8 cellular contexts compared by ENCODE assay signal in the genomic region with DNA sequence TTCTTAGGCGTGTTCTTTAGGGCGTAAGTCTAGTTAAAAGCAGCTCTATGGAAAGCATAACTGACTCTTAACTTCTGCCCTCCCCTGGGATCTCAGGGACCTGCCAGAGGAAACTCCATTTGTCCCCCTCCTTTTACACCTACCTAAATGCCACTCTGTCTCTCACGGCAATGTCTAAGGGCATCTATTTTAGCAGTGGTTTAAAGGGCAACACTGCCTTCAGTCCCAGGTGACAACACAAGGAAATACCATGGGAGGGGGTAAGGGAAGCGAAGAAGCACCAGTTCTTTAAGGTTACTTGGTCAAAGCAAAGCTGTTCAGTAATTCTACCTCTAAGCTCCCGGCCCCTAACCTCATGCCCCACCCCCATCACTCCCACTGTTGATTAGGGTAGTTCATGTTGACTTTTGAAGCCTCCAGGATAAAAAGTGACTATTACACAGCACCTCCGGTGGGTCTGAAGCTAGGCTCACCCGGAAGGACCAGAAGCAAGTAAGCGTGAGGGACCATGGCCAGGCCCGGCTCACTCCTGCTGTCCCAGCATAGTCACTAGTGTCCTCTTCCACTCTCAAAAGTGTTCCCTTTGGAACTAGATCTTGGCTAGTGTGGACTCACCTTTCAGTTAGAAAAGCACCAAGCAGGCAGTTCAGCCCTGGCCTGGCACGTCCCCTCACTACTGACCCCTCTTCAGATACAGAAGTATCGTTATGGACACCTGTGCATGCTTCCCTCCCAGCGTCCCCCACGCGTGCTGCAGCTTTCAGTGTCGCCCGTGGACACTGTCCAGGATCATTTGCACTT. TPM values are rescaled to one million over a fixed set of nuclear protein-coding genes. Genes with fewer than 3 reads are reported as not detected.
A peak's percentile ranks its signal among the peaks of the same experiment; 100 is the strongest.
DNase-seq lines count a peak whose midpoint lies in the region; ATAC-seq, FAIRE-seq and TF ChIP-seq lines count a peak whose summit lies in the region.

No MANE protein-coding gene starts in this region.

- no peak for FAIRE-seq in endothelial cell of umbilical vein (lab: Jason Lieb, UNC)

- no peaks in the 10 kb centered on the region for H3K36me3 ChIP-seq in OCI-LY3 (replicated peaks; ENCODE audit: low read depth, low read length)
- H3K36me3 ChIP-seq in endothelial cell of umbilical vein (ENCODE audit: control insufficient read depth in 2 of 2, extremely low read depth in 1 of 2, insufficient read depth in 2 of 2, low read length in 2 of 2) = no peaks in the 10 kb centered on the region
- peaks cover 0 to 2% of the 10 kb centered on the region in 2 donors for H3K36me3 ChIP-seq in neuronal stem cell (replicated peaks in 1 of 2; ENCODE audit: control insufficient read depth in 2 of 2, insufficient read depth in 2 of 2, low read length in 2 of 2)

- no peaks in the 10 kb centered on the region for H3K9me3 ChIP-seq in OCI-LY3 (ENCODE audit: insufficient read depth, low read length)
- no peaks in the 10 kb centered on the region for H3K9me3 ChIP-seq in endothelial cell of umbilical vein (replicated peaks; ENCODE audit: control insufficient read depth, insufficient read depth, low read length)
- H3K9me3 ChIP-seq in neuronal stem cell (replicated peaks in 1 of 2; ENCODE audit: control insufficient read depth in 2 of 2, insufficient read depth in 1 of 2, low read depth in 1 of 2, low read length in 2 of 2) = no peaks in the 10 kb centered on the region

- dilution Hi-C loops in endothelial cell of umbilical vein (cut with MboI; ENCODE audit: extremely low pct_ligation_motif_present, low sequenced_read_pairs) = no loop called here

- peaks cover 98% of the 10 kb centered on the region for H3K79me2 ChIP-seq in OCI-LY3 (ENCODE audit: low read length)
- H3K79me2 ChIP-seq in endothelial cell of umbilical vein (ENCODE audit: control insufficient read depth, insufficient read depth, low read length) = peaks cover 30% of the 10 kb centered on the region

- peaks cover 42% of the 10 kb centered on the region for H3K4me1 Mint-ChIP-seq in progenitor cell of endocrine pancreas (ENCODE audit: low read depth)

- H3K4me3 ChIP-seq in GM08714 (ENCODE audit: low read length) (peak overlapping the region; percentile 97), OCI-LY3 (ENCODE audit: low read length) (peak overlapping the region; percentile 79), endothelial cell of umbilical vein (replicated peaks in 1 of 3; ENCODE audit: insufficient read depth in 1 of 3, low read depth in 1 of 3, low read length in 3 of 3) (peak overlapping the region in 2 of 3 experiments; percentile 11 to 77), neuronal stem cell (ENCODE audit: low read length in 2 of 2) (no peak overlapping the region)

- ATAC-seq in HG03460 (IDR thresholded peaks at IDR 0.05; ENCODE audit: unreplicated experiment) (no peak), GM18519 (IDR thresholded peaks at IDR 0.05; ENCODE audit: low FRiP score, unreplicated experiment) (no peak)

- no peak overlapping the region for H3K23ac ChIP-seq in neuronal stem cell (ENCODE audit: low read depth, low read length, poor library complexity)

- BruUV-seq in endothelial cell of umbilical vein (replicated peaks; lab: Mats Ljungman, UMichigan) = no TSS peak

- POLR2A ChIA-PET in endothelial cell of umbilical vein (lab: Charles Lee) = no interaction called here

- no peak overlapping the region for H2AK5ac ChIP-seq in neuronal stem cell (ENCODE audit: low read depth, low read length)

- no peaks in the 10 kb centered on the region for H3K27me3 Mint-ChIP-seq in progenitor cell of endocrine pancreas

- intact Hi-C loops in endothelial cell of umbilical vein (cut with micrococcal nuclease) = no loop called here

- no peak overlapping the region for H3K14ac ChIP-seq in neuronal stem cell (ENCODE audit: low read length)

- no peak overlapping the region for H2BK5ac ChIP-seq in neuronal stem cell (ENCODE audit: low read length)

- H3K4me1 ChIP-seq in OCI-LY3 (ENCODE audit: low read length) (peaks cover 51% of the 10 kb centered on the region), endothelial cell of umbilical vein (ENCODE audit: control insufficient read depth, extremely low read depth, insufficient read depth, low read length) (peaks cover 27% of the 10 kb centered on the region), neuronal stem cell (ENCODE audit: control insufficient read depth in 2 of 2, insufficient read depth in 1 of 2, low read depth in 1 of 2, low read length in 2 of 2) (peaks cover 0 to 13% of the 10 kb centered on the region in 2 donors)

- no peak overlapping the region for H4K91ac ChIP-seq in neuronal stem cell (ENCODE audit: low read depth, low read length, poor library complexity)

- WGBS in neuronal stem cell (ENCODE audit: extremely low coverage in 2 of 2, insufficient read length in 2 of 2, insufficient replicate concordance in 1 of 2), 2 donors = no CpG with 5 or more reads among the region's 16 CpGs

- H3K4me2 ChIP-seq in OCI-LY3 (ENCODE audit: low read length) (peak overlapping the region; percentile 95), endothelial cell of umbilical vein (ENCODE audit: insufficient read depth, low read length) (peak overlapping the region; percentile 97), neuronal stem cell (ENCODE audit: insufficient read depth, low read length, poor library complexity, severe bottlenecking) (no peak overlapping the region)

- no peaks in the 10 kb centered on the region for H3K9me3 Mint-ChIP-seq in progenitor cell of endocrine pancreas (ENCODE audit: low read depth)

- no peak overlapping the region for H3K4ac ChIP-seq in neuronal stem cell (ENCODE audit: low read length)

- no peak for TF ChIP-seq POLR2A in endothelial cell of umbilical vein (IDR thresholded peaks at IDR 0.05; ENCODE audit: low read depth, low read length)

- H3K27me3 ChIP-seq in OCI-LY3 (ENCODE audit: low read depth, low read length) (no peaks in the 10 kb centered on the region), endothelial cell of umbilical vein (ENCODE audit: control insufficient read depth in 2 of 2, insufficient read depth in 2 of 2, low read length in 2 of 2) (no peaks in the 10 kb centered on the region), neuronal stem cell (ENCODE audit: control insufficient read depth in 3 of 3, insufficient read depth in 3 of 3, low read depth in 1 of 3, low read length in 3 of 3) (no peaks in the 10 kb centered on the region)

- DNase-seq in endothelial cell of umbilical vein (ENCODE audit: low read depth, low spot score) = no peak
- no peak for DNase-seq in progenitor cell of endocrine pancreas (ENCODE audit: low spot score, unreplicated experiment)
- DNase-seq in KG1 (lab: John Stamatoyannopoulos, UW) = no peak
- no peak for DNase-seq in neuronal stem cell (ENCODE audit: low spot score)

- H3K4me3 Mint-ChIP-seq in progenitor cell of endocrine pancreas (ENCODE audit: low read depth) = peak overlapping the region; percentile 27

- no peak overlapping the region for H3K18ac ChIP-seq in neuronal stem cell (ENCODE audit: low read length)

- H4K20me1 ChIP-seq in OCI-LY3 (ENCODE audit: insufficient read depth, low read length) (peaks cover 65% of the 10 kb centered on the region), endothelial cell of umbilical vein (replicated peaks; ENCODE audit: control insufficient read depth, extremely low read depth, insufficient read depth, low read length) (no peaks in the 10 kb centered on the region)

- H3K9me1 ChIP-seq in endothelial cell of umbilical vein (replicated peaks; ENCODE audit: control insufficient read depth, extremely low read depth, insufficient read depth, low read length) = no peaks in the 10 kb centered on the region

- H2BK12ac ChIP-seq in neuronal stem cell (ENCODE audit: low read length) = no peak overlapping the region

- no peak overlapping the region for H2BK120ac ChIP-seq in neuronal stem cell (ENCODE audit: low read depth, low read length)

- H2AFZ ChIP-seq in OCI-LY3 (ENCODE audit: low read depth, low read length) (no peak overlapping the region), endothelial cell of umbilical vein (ENCODE audit: low read depth, low read length) (no peak overlapping the region), neuronal stem cell (ENCODE audit: low read length) (no peak overlapping the region)

- peaks cover under 1% of the 10 kb centered on the region for H3K79me1 ChIP-seq in neuronal stem cell (ENCODE audit: low read depth, low read length)

- H3K9ac ChIP-seq in OCI-LY3 (ENCODE audit: low read length) (peak overlapping the region; percentile 77), endothelial cell of umbilical vein (replicated peaks; ENCODE audit: extremely low read depth, insufficient read depth, low read length) (peak overlapping the region; percentile 88), neuronal stem cell (ENCODE audit: low read depth, low read length, poor library complexity) (no peak overlapping the region)

- CTCF ChIA-PET in endothelial cell of umbilical vein (lab: Charles Lee) = interaction anchor here (1.3 to 3.1 kb wide), 4 partner anchors 11 to 27 kb away, joined by 3 to 17 read pairs (median 7); no protein-coding TSS in a partner anchor

- TF ChIP-seq CTCF in OCI-LY3 (IDR thresholded peaks at IDR 0.05; ENCODE audit: low read depth, low read length) (no peak), endothelial cell of umbilical vein (IDR thresholded peaks at IDR 0.05; ENCODE audit: extremely low read depth in 1 of 2, insufficient read depth in 1 of 2, low read depth in 1 of 2, low read length in 2 of 2) (no peak), progenitor cell of endocrine pancreas (IDR thresholded peaks at IDR 0.05; ENCODE audit: unreplicated experiment) (no peak)

- H3K27ac ChIP-seq in OCI-LY3 (ENCODE audit: low read length) (peak overlapping the region; percentile 84), endothelial cell of umbilical vein (ENCODE audit: insufficient read depth, low read depth, low read length) (peak overlapping the region; percentile 16), neuronal stem cell (replicated peaks; ENCODE audit: low read length) (no peak overlapping the region)

- H4K8ac ChIP-seq in neuronal stem cell (ENCODE audit: low read depth, low read length) = no peak overlapping the region

- H3K36me3 Mint-ChIP-seq in progenitor cell of endocrine pancreas (ENCODE audit: insufficient read depth) = no peaks in the 10 kb centered on the region

- H2BK15ac ChIP-seq in neuronal stem cell (ENCODE audit: low read length) = no peak overlapping the region

- peak overlapping the region; percentile 67 for H3K27ac Mint-ChIP-seq in progenitor cell of endocrine pancreas

TF ChIP-seq in endothelial cell of umbilical vein, 7 proteins besides CTCF, POLR2A, EP300 and RAD21 (continues in another document):
- TF ChIP-seq POLR2AphosphoS5 (IDR thresholded peaks at IDR 0.05; ENCODE audit: insufficient read depth, low read depth, low read length) = no peak

RNA-seq across cellular contexts. Expression of a gene that starts 47.0 kb away (rescaled TPM):
- total RNA-seq in endothelial cell of umbilical vein = 49.9 and 54.2 TPM in 2 replicates
- polyA plus RNA-seq in endothelial cell of umbilical vein = 34.5 and 35.9 TPM in 2 replicates
- 25.4 and 26.5 TPM in 2 replicates for polyA plus RNA-seq in endothelial cell of umbilical vein (2011; cell fraction: cytosol; rRNA removed)
- polyA plus RNA-seq in endothelial cell of umbilical vein (2011; cell fraction: nucleus; rRNA removed) = 185 and 215 TPM in 2 replicates
- polyA plus RNA-seq in endothelial cell of umbilical vein (2012) = 37.3 and 37.4 TPM in 2 replicates
- 57.1 and 60.9 TPM in 2 replicates for polyA minus RNA-seq in endothelial cell of umbilical vein
- polyA minus RNA-seq in endothelial cell of umbilical vein (2011; cell fraction: cytosol; rRNA and poly(A)+ RNA removed) = 3.9 TPM
- polyA minus RNA-seq in endothelial cell of umbilical vein (2011; cell fraction: nucleus; rRNA and poly(A)+ RNA removed) = 50.5 and 74.1 TPM in 2 replicates
- 30.1 and 33.3 TPM in 2 replicates for total RNA-seq in progenitor cell of endocrine pancreas
- polyA plus RNA-seq in neuronal stem cell (2013, experiment 1 of 2) = 13.3 TPM
- polyA plus RNA-seq in neuronal stem cell (2013, experiment 2 of 2) = 13.8 TPM

Comparison
In these comparisons a context has a peak if more than half of its experiments do, and no peak if none do; other contexts are left out.
1. H3K4me3 ChIP-seq: peak in GM08714 (single experiment), OCI-LY3 (single experiment) and endothelial cell of umbilical vein (2 of 3); none in neuronal stem cell (0 of 2).